Comparison of ENCODE assay signal across 19 cellular contexts in the genomic region with DNA sequence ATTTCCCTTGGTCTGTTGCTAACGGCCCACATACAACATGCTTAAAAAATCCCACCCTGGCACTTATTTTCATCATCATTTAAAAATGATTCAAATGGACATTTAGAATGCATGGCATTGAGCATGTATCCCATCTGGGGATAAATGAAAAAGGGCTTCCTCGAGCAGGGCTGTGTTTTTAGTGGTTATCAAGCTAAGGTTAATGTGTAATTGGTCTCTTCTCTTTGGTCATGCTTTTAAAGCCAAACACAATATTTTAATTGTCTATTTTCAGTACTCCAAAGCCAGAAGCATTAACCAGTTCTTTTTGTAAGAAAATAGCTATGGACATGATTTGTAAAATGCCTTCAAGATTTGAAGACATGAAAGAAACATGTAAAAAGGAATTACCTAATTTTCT. TPM values are rescaled to one million over a fixed set of nuclear protein-coding genes. Genes with fewer than 3 reads are reported as not detected.
DNase-seq lines count a peak whose midpoint lies in the region; ATAC-seq and TF ChIP-seq lines count a peak whose summit lies in the region.
"Had no signal": no experiment of that assay in that cellular context is flagged by ENCODE, and none has a peak within 500 bp of the region (broad histone marks: within the 10 kb centered on the region; RNA-seq: fewer than 3 reads in every experiment).

No MANE protein-coding gene starts in this region.

- BruUV-seq in HCT116 (replicated peaks; lab: Mats Ljungman, UMichigan) = TSS peak; percentile 28

- H3K36me3 Mint-ChIP-seq in naive thymus-derived CD4-positive, alpha-beta T cell = no peaks in the 10 kb centered on the region
- H3K36me3 Mint-ChIP-seq: activated naive CD8-positive, alpha-beta T cell treated with anti-CD3 and anti-CD28 coated beads, Interleukin-2, amount 10 ng/mL, durations not matched to agents 7 days and 5 days had no signal

- no peak overlapping the region for H2AFZ ChIP-seq in HCT116 (ENCODE audit: low read depth, low read length, poor library complexity, severe bottlenecking)

- peaks cover 0 to 8% (median 0%) of the 10 kb centered on the region in 11 donors for H3K9me3 Mint-ChIP-seq in naive thymus-derived CD4-positive, alpha-beta T cell
- H3K9me3 Mint-ChIP-seq: activated naive CD8-positive, alpha-beta T cell treated with anti-CD3 and anti-CD28 coated beads, Interleukin-2, amount 10 ng/mL, durations not matched to agents 7 days and 5 days; activated T-helper 1 cell treated with anti-CD3 and anti-CD28 coated beads, Interleukin-12 subunit alpha, Interleukin-12 subunit beta, Interleukin-2, Interleukin-4 antibody, amounts not matched to agents 30 ng/mL and 10 ng/mL and 1 ng/mL, durations not matched to agents 14 hours and 24 hours and 36 hours; T-helper 1 cell treated with Interleukin-12 subunit alpha and Interleukin-12 subunit beta and Interleukin-4 antibody, amounts not matched to agents 30 μg/mL and 1 μg/mL, for 36 hours had no signal

- H3K4me2 ChIP-seq in HCT116 (ENCODE audit: low read length) = no peak overlapping the region

- H3K27ac ChIP-seq in HCT116 (ENCODE audit: low read depth, low read length) (no peak overlapping the region), thoracic aorta (no peak overlapping the region)
- H3K27ac ChIP-seq in naive thymus-derived CD4-positive, alpha-beta T cell (ENCODE audit: low read depth, low read length) = no peak overlapping the region
- H3K27ac ChIP-seq: C4-2B, tibial artery had no signal

- ATAC-seq in HCT116 = no peak
- ATAC-seq in thoracic aorta (ENCODE audit: insufficient number of reproducible peaks, low FRiP score, low read depth) = no peak
- ATAC-seq in naive thymus-derived CD4-positive, alpha-beta T cell = no peak
- ATAC-seq: Right ventricle myocardium inferior had no signal

- no peaks in the 10 kb centered on the region for H3K79me2 ChIP-seq in HCT116 (ENCODE audit: insufficient read depth, low read length)

- H3K9me3 ChIP-seq in HCT116 (ENCODE audit: control insufficient read depth in 1 of 2, insufficient read depth in 1 of 2, low read depth in 1 of 2, low read length in 2 of 2) (no peaks in the 10 kb centered on the region), thoracic aorta (no peaks in the 10 kb centered on the region)
- H3K9me3 ChIP-seq in naive thymus-derived CD4-positive, alpha-beta T cell (ENCODE audit: control insufficient read depth in 2 of 3, low read length in 3 of 3) = no peaks in the 10 kb centered on the region
- H3K9me3 ChIP-seq: tibial artery had no signal

- no peak overlapping the region for H3K9ac ChIP-seq in HCT116 (ENCODE audit: low read length)

- no peaks in the 10 kb centered on the region for H3K9me2 ChIP-seq in HCT116 (ENCODE audit: insufficient read depth)

- peaks cover 0 to 15% (median 0%) of the 10 kb centered on the region in 7 donors for H3K4me1 Mint-ChIP-seq in naive thymus-derived CD4-positive, alpha-beta T cell

- H3K36me3 ChIP-seq in HCT116 (ENCODE audit: control insufficient read depth in 1 of 2, insufficient read depth in 2 of 2, low read length in 2 of 2) = no peaks in the 10 kb centered on the region
- no peaks in the 10 kb centered on the region for H3K36me3 ChIP-seq in thoracic aorta
- H3K36me3 ChIP-seq in naive thymus-derived CD4-positive, alpha-beta T cell (ENCODE audit: control insufficient read depth in 2 of 3, insufficient read depth in 3 of 3, low read length in 3 of 3) = no peaks in the 10 kb centered on the region
- H3K36me3 ChIP-seq: tibial artery had no signal

- peaks cover 0 to 15% of the 10 kb centered on the region in 2 experiments; a peak in 1 of 4 replicates for H3K4me1 ChIP-seq in HCT116 (ENCODE audit: control insufficient read depth in 1 of 2, insufficient read depth in 2 of 2, low read length in 2 of 2)
- peaks cover 0 to 22% of the 10 kb centered on the region in 2 donors for H3K4me1 ChIP-seq in thoracic aorta (ENCODE audit: control insufficient read depth in 1 of 2, low read depth in 2 of 2)
- no peaks in the 10 kb centered on the region for H3K4me1 ChIP-seq in naive thymus-derived CD4-positive, alpha-beta T cell (ENCODE audit: control insufficient read depth in 2 of 2, insufficient read depth in 2 of 2, low read length in 2 of 2)

- CTCF ChIA-PET in HCT116 (lab: Charles Lee) = no interaction called here
- CTCF ChIA-PET in naive thymus-derived CD4-positive, alpha-beta T cell (lab: Charles Lee) = no interaction called here

- peaks cover 42 to 58% (median 46%) of the 10 kb centered on the region in 5 donors for H3K27me3 Mint-ChIP-seq in naive thymus-derived CD4-positive, alpha-beta T cell

- no peak for DNase-seq in HCT116 (ENCODE audit: low read depth, low spot score)
- DNase-seq in astrocyte of the cerebellum (ENCODE audit: low read depth) = no peak
- DNase-seq in kidney tubule cell (ENCODE audit: low spot score) = peak; percentile 43
- no peak for DNase-seq in thoracic aorta (ENCODE audit: low spot score)
- no peak for DNase-seq in DMS153 treated with DMSO at 0.1 percent for 48 hours (lab: John Stamatoyannopoulos, UW; ENCODE audit: unreplicated experiment)
- DNase-seq in naive thymus-derived CD4-positive, alpha-beta T cell = no peak
- no peak for DNase-seq in NCI-H748 (lab: John Stamatoyannopoulos, UW; ENCODE audit: unreplicated experiment)
- DNase-seq: activated CD4-positive, CD25-positive, alpha-beta regulatory T cell; activated CD8-positive, alpha-beta memory T cell treated with anti-CD3 and anti-CD28 coated beads for 24 hours; activated naive CD8-positive, alpha-beta T cell treated with anti-CD3 and anti-CD28 coated beads, Interleukin-2, amount 10 ng/mL, durations not matched to agents 7 days and 5 days; cerebellar nuclear complex; MV-4-11; NCI-H1930; tibial artery had no signal

- in situ Hi-C loops in astrocyte of the cerebellum (cut with HindIII; ENCODE audit: low sequenced_read_pairs) = no loop called here

- no peak overlapping the region for H3K4me3 ChIP-seq in HCT116 (replicated peaks in 1 of 2; ENCODE audit: low read depth in 1 of 2, low read length in 2 of 2)
- peak overlapping the region; percentile 79 for H3K4me3 ChIP-seq in astrocyte of the cerebellum (ENCODE audit: low read depth, low read length)
- peak overlapping the region; percentile 82 for H3K4me3 ChIP-seq in thoracic aorta
- H3K4me3 ChIP-seq in naive thymus-derived CD4-positive, alpha-beta T cell (ENCODE audit: low read length) = no peak overlapping the region

- POLR2A ChIA-PET in HCT116 (lab: Charles Lee) = no interaction called here
- POLR2A ChIA-PET in naive thymus-derived CD4-positive, alpha-beta T cell (lab: Charles Lee) = no interaction called here

- TF ChIP-seq RAD21 in HCT116 (IDR thresholded peaks at IDR 0.05; ENCODE audit: low read depth) = no peak

- RAD21 ChIA-PET in HCT116 (lab: Charles Lee; ENCODE audit: low non-redundant PET in 1 of 2, low total read pairs in 2 of 2, uncharacterized antibody in 2 of 2, unreplicated experiment in 2 of 2) = no interaction called here

- intact Hi-C loops in HCT116 (cut with micrococcal nuclease) = no loop called here
- intact Hi-C loops in naive thymus-derived CD4-positive, alpha-beta T cell (cut with micrococcal nuclease) = no loop called here

- TF ChIP-seq CTCF in HCT116 (IDR thresholded peaks at IDR 0.05 in 2 of 3, conservative IDR thresholded peaks at IDR 0.05 in 1 of 3; ENCODE audit: borderline replicate concordance in 1 of 3, insufficient read depth in 1 of 3, low read depth in 2 of 3, low read length in 2 of 3) (no peak), astrocyte of the cerebellum (IDR thresholded peaks at IDR 0.05; ENCODE audit: low read depth, low read length, missing control alignments) (no peak), thoracic aorta (IDR thresholded peaks at IDR 0.05) (no peak)

- no peaks in the 10 kb centered on the region for H4K20me1 ChIP-seq in HCT116 (ENCODE audit: insufficient read depth)

- H3K27me3 ChIP-seq in HCT116 (ENCODE audit: insufficient read depth, low read length) (no peaks in the 10 kb centered on the region), thoracic aorta (replicated peaks; ENCODE audit: insufficient read depth) (no peaks in the 10 kb centered on the region)
- no peaks in the 10 kb centered on the region for H3K27me3 ChIP-seq in naive thymus-derived CD4-positive, alpha-beta T cell (ENCODE audit: control insufficient read depth in 2 of 2, insufficient read depth in 2 of 2, low read length in 2 of 2)

- H3K27ac Mint-ChIP-seq in naive thymus-derived CD4-positive, alpha-beta T cell = no peak overlapping the region
- H3K27ac Mint-ChIP-seq: activated naive CD8-positive, alpha-beta T cell treated with anti-CD3 and anti-CD28 coated beads, Interleukin-2, amount 10 ng/mL, durations not matched to agents 7 days and 5 days; activated T-helper 1 cell treated with anti-CD3 and anti-CD28 coated beads, Interleukin-12 subunit alpha, Interleukin-12 subunit beta, Interleukin-2, Interleukin-4 antibody, amounts not matched to agents 30 ng/mL and 10 ng/mL and 1 ng/mL, durations not matched to agents 14 hours and 24 hours and 36 hours; T-helper 1 cell treated with Interleukin-12 subunit alpha and Interleukin-12 subunit beta and Interleukin-4 antibody, amounts not matched to agents 30 μg/mL and 1 μg/mL, for 36 hours had no signal

- TF ChIP-seq POLR2A in HCT116 (IDR thresholded peaks at IDR 0.05; ENCODE audit: borderline replicate concordance, extremely low read depth, insufficient read depth, insufficient read length) = no peak

- H3K4me3 Mint-ChIP-seq in naive thymus-derived CD4-positive, alpha-beta T cell = no peak overlapping the region
- H3K4me3 Mint-ChIP-seq: activated naive CD8-positive, alpha-beta T cell treated with anti-CD3 and anti-CD28 coated beads, Interleukin-2, amount 10 ng/mL, durations not matched to agents 7 days and 5 days; activated T-helper 1 cell treated with anti-CD3 and anti-CD28 coated beads, Interleukin-12 subunit alpha, Interleukin-12 subunit beta, Interleukin-2, Interleukin-4 antibody, amounts not matched to agents 30 ng/mL and 10 ng/mL and 1 ng/mL, durations not matched to agents 14 hours and 24 hours and 36 hours; T-helper 1 cell treated with Interleukin-12 subunit alpha and Interleukin-12 subunit beta and Interleukin-4 antibody, amounts not matched to agents 30 μg/mL and 1 μg/mL, for 36 hours had no signal

TF ChIP-seq in HCT116, 20 proteins besides CTCF, POLR2A, EP300 and RAD21 (continues in another document):
- TF ChIP-seq JUND (IDR thresholded peaks at IDR 0.05) = no peak

RNA-seq across cellular contexts. Expression of gene TRHDE, which starts 1.9 kb away (rescaled TPM):
- total RNA-seq in HCT116 (2021; ENCODE audit: unreplicated experiment) (2.9 TPM), thoracic aorta (1 to 10 TPM; 3.5 to 3.7 TPM)
- 0.21 and 0.87 TPM in 2 replicates for polyA plus RNA-seq in HCT116 (2012)
- total RNA-seq in naive thymus-derived CD4-positive, alpha-beta T cell = not detected
- polyA plus RNA-seq in naive thymus-derived CD4-positive, alpha-beta T cell = not detected
- total RNA-seq: activated naive CD8-positive, alpha-beta T cell treated with anti-CD3 and anti-CD28 coated beads, Interleukin-2, amount 10 ng/mL, durations not matched to agents 7 days and 5 days; activated T-helper 1 cell treated with anti-CD3 and anti-CD28 coated beads, Interleukin-12 subunit alpha, Interleukin-12 subunit beta, Interleukin-2, Interleukin-4 antibody, amounts not matched to agents 30 ng/mL and 10 ng/mL and 1 ng/mL, durations not matched to agents 14 hours and 24 hours and 36 hours; NCI-H460 had no signal

Comparison
In these comparisons a context has a peak if more than half of its experiments do, and no peak if none do; other contexts are left out.
1. H3K4me3 ChIP-seq: peak in astrocyte of the cerebellum (single experiment) and thoracic aorta (single experiment); none in HCT116 (0 of 2) and naive thymus-derived CD4-positive, alpha-beta T cell (single experiment).